ENCODE assay signal across 7 cellular contexts in the genomic region with DNA sequence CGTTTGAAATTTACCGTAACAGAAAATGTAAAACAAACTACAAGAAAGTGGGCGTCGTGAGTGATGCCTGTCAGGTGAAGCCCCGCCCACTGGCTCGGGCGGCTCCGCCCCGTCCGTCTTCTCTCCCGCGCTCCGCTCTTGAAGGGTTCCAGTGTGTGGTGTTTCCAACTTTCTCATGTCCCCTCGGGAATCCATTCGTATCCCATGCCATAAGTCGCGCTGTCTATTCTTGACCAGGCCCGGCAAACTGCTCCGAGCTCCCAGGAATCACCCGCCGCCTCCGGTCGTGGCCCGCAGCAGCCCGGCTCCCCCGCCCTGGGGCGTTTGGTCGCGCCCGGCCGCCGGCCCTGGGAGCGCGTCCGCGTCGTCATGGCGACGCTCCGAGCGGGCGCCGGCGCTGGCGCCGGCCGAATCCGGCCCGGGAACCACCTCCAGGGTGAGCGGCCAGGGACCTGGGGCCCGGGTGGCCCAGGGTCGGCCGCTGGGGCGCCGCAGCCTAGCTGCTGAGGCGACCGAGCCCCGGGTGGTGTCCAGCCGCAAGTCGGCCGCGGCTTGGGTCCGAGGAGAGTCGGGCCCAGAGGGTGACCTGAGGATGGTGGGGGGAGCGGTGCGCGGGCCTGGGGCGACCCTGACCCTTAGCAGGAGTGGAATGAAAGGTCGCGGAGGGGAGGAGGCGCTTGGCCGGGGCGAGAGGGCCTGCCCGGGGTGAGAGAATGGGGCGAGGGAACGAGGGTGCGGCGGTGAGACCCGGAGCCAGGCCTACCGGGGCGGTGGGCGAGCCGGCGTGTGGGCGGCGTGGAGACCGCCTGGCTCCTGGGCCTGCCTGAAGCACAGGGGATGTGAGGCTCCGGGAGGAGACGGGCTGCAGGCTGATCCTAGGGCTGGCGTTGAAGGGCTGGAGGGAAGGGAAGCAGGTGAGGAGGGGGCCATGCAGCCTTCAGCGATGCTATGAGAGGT. TPM values are rescaled to one million over a fixed set of nuclear protein-coding genes. Genes with fewer than 3 reads are reported as not detected.
DNase-seq lines count a peak whose midpoint lies in the region; ATAC-seq and TF ChIP-seq lines count a peak whose summit lies in the region.

A gene (plus strand): TSS at position 375 of the 957 bp plus-strand sequence. CDS start 1,683 bp downstream, outside the sequence.

- H3K4me3 ChIP-seq in fibroblast of mammary gland (ENCODE audit: control insufficient read depth, low read depth, low read length), result peak within 1 kb of the TSS; percentile 48

- no peak for TF ChIP-seq CTCF in GM13977 (IDR thresholded peaks at IDR 0.05; ENCODE audit: extremely low read depth, insufficient read depth, missing control alignments)
- no peak for TF ChIP-seq CTCF in fibroblast of mammary gland (conservative IDR thresholded peaks at IDR 0.05; ENCODE audit: control insufficient read depth, insufficient read depth, low read depth, low read length)

- DNase-seq in GM13977 (ENCODE audit: low spot score) (peak; percentile 59), NCI-H2196 treated with DMSO at 0.1 percent for 48 hours (lab: John Stamatoyannopoulos, UW; ENCODE audit: unreplicated experiment) (peak; percentile 55), activated T-cell treated with anti-CD3 and anti-CD28 coated beads for 48 hours (ENCODE audit: low read depth) (peak; percentile 61), fibroblast of mammary gland (ENCODE audit: low read depth) (peak; percentile 52), myocyte (ENCODE audit: low read depth) (peak; percentile 67)
- peak; percentile 71 for DNase-seq in stimulated activated naive CD8-positive, alpha-beta T cell treated with anti-CD3 and anti-CD28 coated beads, Interleukin-15, Interleukin-2, amounts not matched to agents 100 U/mL and 50 U/mL, for 24 hours

- in situ Hi-C loops in GM13977 (cut with MboI; ENCODE audit: low pct_unique_long_range_greater_than_20kb, low sequenced_read_pairs, unreplicated experiment), result no loop called here

- peak; percentile 87 for ATAC-seq in HG02884 (IDR thresholded peaks at IDR 0.05; ENCODE audit: unreplicated experiment)
- ATAC-seq in stimulated activated naive CD8-positive, alpha-beta T cell treated with anti-CD3 and anti-CD28 coated beads, Interleukin-15, Interleukin-2, amounts not matched to agents 100 U/mL and 50 U/mL, for 24 hours, result peak; percentile 71

RNA-seq across cellular contexts. Expression of the gene that starts here (rescaled TPM):
- not detected in 2 replicates for total RNA-seq in myocyte
- polyA plus RNA-seq in myocyte (2012), result not detected

Comparison
In these comparisons a context has a peak if more than half of its experiments do, and no peak if none do; other contexts are left out.
1. Peak in every context shown above with its lines: DNase-seq, ATAC-seq and H3K4me3 ChIP-seq.
2. Peak in DNase-seq in myocyte; RNA of the gene not detected or under 1 TPM.